18 cellular contexts compared by ENCODE assay signal in genomic region chr20:36061754-36062153, GRCh38.
A peak's percentile ranks its signal among the peaks of the same experiment; 100 is the strongest.
DNase-seq lines count a peak whose midpoint lies in the region; TF ChIP-seq lines count a peak whose summit lies in the region.
"Had no signal": no experiment of that assay in that cellular context is flagged by ENCODE, and none has a peak within 500 bp of the region (broad histone marks: within the 10 kb centered on the region; RNA-seq: fewer than 3 reads in every experiment).

No MANE protein-coding gene starts in this region.

- no peak overlapping the region for H3K27ac ChIP-seq in GM23248
- H3K27ac ChIP-seq: Peyer's patch had no signal

- no peaks in the 10 kb centered on the region for H3K9me3 ChIP-seq in GM23248 (ENCODE audit: low read depth)
- H3K9me3 ChIP-seq: Peyer's patch, SK-N-SH had no signal

- H3K27me3 ChIP-seq in GM23248 (replicated peaks; ENCODE audit: insufficient read depth), result no peaks in the 10 kb centered on the region
- H3K27me3 ChIP-seq: Peyer's patch had no signal

- intact Hi-C loops in posterior cingulate gyrus (cut with DNase I), result loop anchor here (10.0 kb wide), 1 partner anchor 107 kb away; the partner anchor contains the start of gene SCAND1

- 27 to 39% methylated on average over 1 of the region's 1 CpG for WGBS in GM23248 (ENCODE audit: low coverage in 1 of 2, low lambda C conversion rate in 2 of 2, missing lambda C conversion rate in 2 of 2), 2 experiments

- no peak for TF ChIP-seq CTCF in fibroblast of the aortic adventitia (IDR thresholded peaks at IDR 0.05; ENCODE audit: insufficient read depth, low read length)

- H3K4me1 ChIP-seq in GM23248 (ENCODE audit: insufficient read depth), result peaks cover 10% of the 10 kb centered on the region; the same call in 1 of the 2 replicates

- H3K4me2 ChIP-seq in GM23248 (ENCODE audit: unreplicated experiment), result no peak overlapping the region

- peaks cover 21% of the 10 kb centered on the region for H3F3A ChIP-seq in GM23248 (ENCODE audit: insufficient read depth)

- H3K9me2 ChIP-seq in GM23248 (ENCODE audit: insufficient read depth), result no peaks in the 10 kb centered on the region
- H3K9me2 ChIP-seq: SK-N-SH had no signal

- H4K20me1 ChIP-seq in GM23248 (ENCODE audit: insufficient read depth), result no peaks in the 10 kb centered on the region

- H3K4me3 ChIP-seq in GM23248, result no peak overlapping the region
- no peak overlapping the region for H3K4me3 ChIP-seq in fibroblast of the aortic adventitia (ENCODE audit: low read depth, low read length)
- H3K4me3 ChIP-seq: Peyer's patch had no signal

- H3K9ac ChIP-seq in GM23248, result no peak overlapping the region
- H3K9ac ChIP-seq: SK-N-SH had no signal

- no peaks in the 10 kb centered on the region for H3K79me2 ChIP-seq in GM23248 (ENCODE audit: insufficient read depth)

- in situ Hi-C loops in GM23248 (cut with MboI), result no loop called here

- no peak overlapping the region for H2AFZ ChIP-seq in GM23248

- H3K36me3 ChIP-seq in GM23248 (ENCODE audit: low read depth), result no peaks in the 10 kb centered on the region
- H3K36me3 ChIP-seq: Peyer's patch had no signal

- DNase-seq in GM23248 (peak; percentile 12), NCI-H446 (lab: John Stamatoyannopoulos, UW) (peak; percentile 85 to 94), fibroblast of the aortic adventitia (ENCODE audit: low read depth) (peak; percentile 77), posterior cingulate gyrus (peak in 6 of 10 donors; percentile 14 to 91 (median 42)), HuH-7 (ENCODE audit: low spot score) (no peak), DMS114 treated with DMSO at 0.1 percent for 48 hours (lab: John Stamatoyannopoulos, UW; ENCODE audit: unreplicated experiment) (no peak), NCI-H1436 treated with DMSO at 0.1 percent for 48 hours (lab: John Stamatoyannopoulos, UW) (no peak)
- DNase-seq in stimulated activated CD4-positive, alpha-beta T cell treated with anti-CD3 and anti-CD28 coated beads, Interleukin-2, amount 100 ng/mL, for 48 hours, result no peak
- DNase-seq: AML-193, COR-L47, DMS53, MV-4-11, NCI-H1417 treated with DMSO at 0.1 percent for 48 hours, NCI-H2081, NCI-H510A treated with DMSO at 0.1 percent for 48 hours, Peyer's patch, SHP77, SK-N-SH had no signal

Comparison
In these comparisons a context has a peak if more than half of its experiments do, and no peak if none do; other contexts are left out.
1. DNase-seq: peak in GM23248 (single experiment), NCI-H446 (2 of 2), fibroblast of the aortic adventitia (single experiment) and posterior cingulate gyrus (6 of 10); none in HuH-7 (single experiment), stimulated activated CD4-positive, alpha-beta T cell treated with anti-CD3 and anti-CD28 coated beads, Interleukin-2, amount 100 ng/mL, for 48 hours (0 of 2), DMS114 treated with DMSO at 0.1 percent for 48 hours (single experiment) and NCI-H1436 treated with DMSO at 0.1 percent for 48 hours (single experiment).